Comparison of ENCODE assay signal across 8 cellular contexts in genomic region chr6:27545271-27546046, GRCh38.
A peak's percentile ranks its signal among the peaks of the same experiment; 100 is the strongest.
DNase-seq lines count a peak whose midpoint lies in the region; ATAC-seq and TF ChIP-seq lines count a peak whose summit lies in the region.

No MANE protein-coding gene starts in this region.

- no peaks in the 10 kb centered on the region for H3K79me2 ChIP-seq in OCI-LY3 (ENCODE audit: low read length)

- peaks cover 15% of the 10 kb centered on the region for H3K4me1 Mint-ChIP-seq in CD8-positive, alpha-beta T cell (ENCODE audit: low read depth)

- no peaks in the 10 kb centered on the region for H3K9me3 ChIP-seq in OCI-LY3 (ENCODE audit: insufficient read depth, low read length)
- peaks cover 7% of the 10 kb centered on the region for H3K9me3 ChIP-seq in CD8-positive, alpha-beta T cell (ENCODE audit: low read length)

- H3K27me3 ChIP-seq in OCI-LY3 (ENCODE audit: low read depth, low read length) = no peaks in the 10 kb centered on the region
- H3K27me3 ChIP-seq in CD8-positive, alpha-beta T cell (ENCODE audit: insufficient read depth, low read length) = peaks cover 52% of the 10 kb centered on the region

- DNase-seq in activated T-cell treated with anti-CD3 and anti-CD28 coated beads for 48 hours (ENCODE audit: low read depth) (peak; percentile 67), activated T-cell treated with anti-CD3 and anti-CD28 coated beads for 4 hours (no peak), epithelial cell of prostate (ENCODE audit: low read depth, low spot score) (peak; percentile 63), posterior cingulate gyrus (no peak)
- peak; percentile 46 to 51 for DNase-seq in stimulated activated CD4-positive, alpha-beta T cell treated with anti-CD3 and anti-CD28 coated beads, Interleukin-2, amount 100 ng/mL, for 48 hours
- no peak for DNase-seq in CD8-positive, alpha-beta T cell

- no peak for TF ChIP-seq CTCF in OCI-LY3 (IDR thresholded peaks at IDR 0.05; ENCODE audit: low read depth, low read length)
- TF ChIP-seq CTCF in CD8-positive, alpha-beta T cell (IDR thresholded peaks at IDR 0.05) = no peak

- H3K9ac ChIP-seq in OCI-LY3 (ENCODE audit: low read length) = no peak overlapping the region

- no peak overlapping the region for H3K27ac ChIP-seq in OCI-LY3 (ENCODE audit: low read length)
- H3K27ac ChIP-seq in epithelial cell of prostate = peak overlapping the region; percentile 47
- no peak overlapping the region for H3K27ac ChIP-seq in CD8-positive, alpha-beta T cell (ENCODE audit: low read depth, low read length)

- peaks cover 88% of the 10 kb centered on the region for H3K27me3 Mint-ChIP-seq in CD8-positive, alpha-beta T cell (ENCODE audit: low read depth)

- H3K36me3 Mint-ChIP-seq in CD8-positive, alpha-beta T cell = no peaks in the 10 kb centered on the region

- no peak overlapping the region for H2AFZ ChIP-seq in OCI-LY3 (ENCODE audit: low read depth, low read length)

- no peaks in the 10 kb centered on the region for H3K36me3 ChIP-seq in OCI-LY3 (replicated peaks; ENCODE audit: low read depth, low read length)
- no peaks in the 10 kb centered on the region for H3K36me3 ChIP-seq in CD8-positive, alpha-beta T cell (ENCODE audit: insufficient read depth, low read length)

- ATAC-seq in HG02588 (IDR thresholded peaks at IDR 0.05; ENCODE audit: unreplicated experiment) = no peak
- ATAC-seq in CD8-positive, alpha-beta T cell = no peak

- POLR2A ChIA-PET in CD8-positive, alpha-beta T cell (lab: Charles Lee) = no interaction called here

- no peak overlapping the region for H3K27ac Mint-ChIP-seq in CD8-positive, alpha-beta T cell

- H3K4me1 ChIP-seq in OCI-LY3 (ENCODE audit: low read length) = peaks cover 5% of the 10 kb centered on the region; the same call in 1 of the 2 replicates
- H3K4me1 ChIP-seq in CD8-positive, alpha-beta T cell (ENCODE audit: insufficient read depth, low read length) = no peaks in the 10 kb centered on the region

- no peaks in the 10 kb centered on the region for H4K20me1 ChIP-seq in OCI-LY3 (ENCODE audit: insufficient read depth, low read length)

- peak overlapping the region; percentile 46 for H3K4me2 ChIP-seq in OCI-LY3 (ENCODE audit: low read length)

- peak overlapping the region; percentile 52 for H3K4me3 ChIP-seq in OCI-LY3 (ENCODE audit: low read length)
- no peak overlapping the region for H3K4me3 ChIP-seq in CD8-positive, alpha-beta T cell (ENCODE audit: low read depth, low read length)

- intact Hi-C loops in posterior cingulate gyrus (cut with DNase I) = no loop called here
- intact Hi-C loops in CD8-positive, alpha-beta T cell (cut with DNase I, micrococcal nuclease) = no loop called here

- CTCF ChIA-PET in CD8-positive, alpha-beta T cell (lab: Charles Lee) = no interaction called here

- no peak overlapping the region for H3K4me3 Mint-ChIP-seq in CD8-positive, alpha-beta T cell

- H3K9me3 Mint-ChIP-seq in CD8-positive, alpha-beta T cell = peaks cover 26% of the 10 kb centered on the region

Comparison
In these comparisons a context has a peak if more than half of its experiments do, and no peak if none do; other contexts are left out.
1. DNase-seq: peak in activated T-cell treated with anti-CD3 and anti-CD28 coated beads for 48 hours (single experiment), epithelial cell of prostate (single experiment) and stimulated activated CD4-positive, alpha-beta T cell treated with anti-CD3 and anti-CD28 coated beads, Interleukin-2, amount 100 ng/mL, for 48 hours (2 of 2); none in activated T-cell treated with anti-CD3 and anti-CD28 coated beads for 4 hours (single experiment), posterior cingulate gyrus (0 of 10) and CD8-positive, alpha-beta T cell (0 of 7).